In genomic region chr2:228377533-228377932, GRCh38 we compare ENCODE assay signal across 18 cellular contexts.
"Had no signal": no experiment of that assay in that cellular context is flagged by ENCODE, and none has a peak within 500 bp of the region (broad histone marks: within the 10 kb centered on the region; RNA-seq: fewer than 3 reads in every experiment).

No MANE protein-coding gene starts in this region.

- H3K4me1 ChIP-seq: gastrocnemius medialis, lower lobe of right lung, neural progenitor cell, upper lobe of left lung had no signal

- H3K4me2 ChIP-seq: neural progenitor cell had no signal

- H3K9ac ChIP-seq: neural progenitor cell had no signal

- H3K36me3 ChIP-seq: gastrocnemius medialis, lower lobe of right lung, neural progenitor cell, ovary, upper lobe of left lung had no signal

- H3K27me3 ChIP-seq: gastrocnemius medialis, neural progenitor cell, ovary, upper lobe of left lung had no signal

- H3K9me3 ChIP-seq: gastrocnemius medialis, lower lobe of right lung, ovary, upper lobe of left lung had no signal

- H3K27ac ChIP-seq: coronary artery, gastrocnemius medialis, lower lobe of right lung, neural progenitor cell, ovary, upper lobe of left lung had no signal

- H3K4me3 ChIP-seq: coronary artery, gastrocnemius medialis, lower lobe of right lung, neural progenitor cell, ovary, upper lobe of left lung had no signal

- DNase-seq: activated CD4-positive, alpha-beta T cell treated with anti-CD3 and anti-CD28 coated beads for 48 hours; activated naive CD4-positive, alpha-beta T cell treated with anti-CD3 and anti-CD28 coated beads for 36 hours; activated T-cell treated with anti-CD3 and anti-CD28 coated beads for 4 hours; central memory CD4-positive, alpha-beta T cell; effector CD4-positive, alpha-beta T cell; gastrocnemius medialis; hippocampal formation; kidney glomerular epithelial cell; lower lobe of right lung; ovary; stimulated activated CD4-positive, alpha-beta T cell treated with anti-CD3 and anti-CD28 coated beads, Interleukin-4, amount 100 ng/mL, for 1 hour; stimulated activated CD8-positive, alpha-beta memory T cell treated with anti-CD3 and anti-CD28 coated beads, Interleukin-4, amount 100 ng/mL, for 48 hours; stimulated activated naive CD8-positive, alpha-beta T cell treated with anti-CD3 and anti-CD28 coated beads, Interleukin-15, Interleukin-2, amounts not matched to agents 100 U/mL and 50 U/mL, for 24 hours; upper lobe of left lung had no signal

- ATAC-seq: activated T-helper 17 cell treated with anti-CD3 and anti-CD28 coated beads, Interleukin-2, amount 50 U/mL, for 72 hours; gastrocnemius medialis; lower lobe of right lung; stimulated activated naive CD8-positive, alpha-beta T cell treated with anti-CD3 and anti-CD28 coated beads, Interleukin-15, Interleukin-2, amounts not matched to agents 100 U/mL and 50 U/mL, for 24 hours; WTC11 had no signal
